In the genomic region with DNA sequence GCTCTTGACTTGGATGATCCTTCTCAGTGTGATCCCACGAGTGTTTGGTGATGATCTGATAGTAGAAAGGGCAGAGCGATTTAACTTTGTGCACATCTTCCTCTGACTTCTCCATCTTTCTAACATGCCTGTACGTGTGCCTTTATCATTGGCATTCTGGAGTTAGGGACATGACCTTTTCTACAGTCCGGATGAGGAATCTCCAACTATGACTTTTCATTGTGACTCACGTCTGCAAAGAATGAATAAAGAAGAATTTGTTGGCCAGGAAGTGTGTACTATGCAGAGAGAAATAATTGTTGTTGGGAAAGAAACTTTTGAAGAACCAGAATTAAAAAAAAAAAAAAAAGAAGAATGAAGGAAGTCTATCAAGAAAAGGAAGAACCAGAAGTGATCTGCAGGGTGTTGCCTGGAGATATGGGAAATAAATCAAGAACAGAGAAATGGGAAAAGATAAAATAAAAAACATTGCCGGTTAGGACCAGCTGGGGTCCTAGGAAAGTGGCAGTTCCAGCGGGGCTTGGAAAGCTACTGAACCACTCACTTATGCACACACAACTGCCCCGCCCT, we compare ENCODE assay signal across 9 cellular contexts. TPM values are rescaled to one million over a fixed set of nuclear protein-coding genes. Genes with fewer than 3 reads are reported as not detected.
DNase-seq lines count a peak whose midpoint lies in the region; ATAC-seq and TF ChIP-seq lines count a peak whose summit lies in the region.
"Had no signal": no experiment of that assay in that cellular context is flagged by ENCODE, and none has a peak within 500 bp of the region (broad histone marks: within the 10 kb centered on the region; RNA-seq: fewer than 3 reads in every experiment).

No MANE protein-coding gene starts in this region.

- CTCF ChIA-PET in OCI-LY7 (lab: Charles Lee; ENCODE audit: unreplicated experiment) = no interaction called here

- peak overlapping the region; percentile 19 for H3K27ac Mint-ChIP-seq in T-helper 17 cell

- H3K4me3 ChIP-seq in sigmoid colon (no peak overlapping the region), OCI-LY7 (ENCODE audit: low read depth, low read length, poor library complexity, severe bottlenecking) (no peak overlapping the region)

- H3K4me3 Mint-ChIP-seq in T-helper 17 cell = no peak overlapping the region

- no peak overlapping the region for H3K4me2 ChIP-seq in OCI-LY7 (ENCODE audit: low read length)

- H3K27me3 Mint-ChIP-seq in T-helper 17 cell = peaks cover 10% of the 10 kb centered on the region

- H3K4me1 ChIP-seq in sigmoid colon (peaks cover 0 to 84% (median 79%) of the 10 kb centered on the region in 4 donors), OCI-LY7 (ENCODE audit: insufficient read depth, low read length, poor library complexity, severe bottlenecking) (no peaks in the 10 kb centered on the region)

- 40 to 48% methylated on average over 8 of the region's 8 CpGs for WGBS in sigmoid colon, 2 donors

- H4K20me1 ChIP-seq in OCI-LY7 (ENCODE audit: insufficient read depth, low read length) = no peaks in the 10 kb centered on the region

- DNase-seq in Daoy (ENCODE audit: low read depth) (peak; percentile 72), T-helper 17 cell (no peak), foreskin melanocyte (peak; percentile 82), sigmoid colon (no peak), inferior parietal cortex (ENCODE audit: extremely low spot score) (no peak), OCI-LY7 (ENCODE audit: low spot score) (no peak)

- H3K27ac ChIP-seq in sigmoid colon (peak overlapping the region; percentile 51 to 84 (median 72)), OCI-LY7 (ENCODE audit: low read depth, low read length, poor library complexity, severe bottlenecking) (no peak overlapping the region)
- H3K27ac ChIP-seq: HL-60 had no signal

- H3K36me3 ChIP-seq in sigmoid colon (no peaks in the 10 kb centered on the region), OCI-LY7 (ENCODE audit: insufficient read depth, low read length) (no peaks in the 10 kb centered on the region)

- no peak for TF ChIP-seq EP300 in sigmoid colon (IDR thresholded peaks at IDR 0.05)

- H3K27me3 ChIP-seq in sigmoid colon = no peaks in the 10 kb centered on the region

- H3K9me3 ChIP-seq in T-helper 17 cell (ENCODE audit: control insufficient read depth, low read length, poor library complexity, severe bottlenecking) (no peaks in the 10 kb centered on the region), sigmoid colon (no peaks in the 10 kb centered on the region), OCI-LY7 (ENCODE audit: low read length) (no peaks in the 10 kb centered on the region)

- no peak overlapping the region for H2AFZ ChIP-seq in OCI-LY7 (ENCODE audit: low read length)

- no peaks in the 10 kb centered on the region for H3K9me2 ChIP-seq in OCI-LY7 (ENCODE audit: insufficient read depth, low read length)

- POLR2A ChIA-PET in OCI-LY7 (lab: Charles Lee) = interaction anchor here (0.5 kb wide), 1 partner anchor 9 kb away, joined by 5 read pairs; no protein-coding TSS in a partner anchor

- intact Hi-C loops in sigmoid colon (cut with DNase I) (no loop called here), OCI-LY7 (cut with micrococcal nuclease; ENCODE audit: unreplicated experiment) (no loop called here)

- peaks cover 6% of the 10 kb centered on the region for H3K4me1 Mint-ChIP-seq in T-helper 17 cell

- H3K79me2 ChIP-seq in OCI-LY7 (ENCODE audit: insufficient read depth, low read depth, low read length) = no peaks in the 10 kb centered on the region

- ATAC-seq in T-helper 17 cell (no peak), GM21786 (IDR thresholded peaks at IDR 0.05; ENCODE audit: unreplicated experiment) (no peak), HG03442 (IDR thresholded peaks at IDR 0.05; ENCODE audit: unreplicated experiment) (no peak)

- no peak for TF ChIP-seq CTCF in sigmoid colon (IDR thresholded peaks at IDR 0.05)
- TF ChIP-seq CTCF in OCI-LY7 (conservative IDR thresholded peaks at IDR 0.05; ENCODE audit: low read length) = no peak

- no TSS peak for BruUV-seq in OCI-LY7 (replicated peaks; lab: Mats Ljungman, UMichigan)

- TF ChIP-seq POLR2A in sigmoid colon (IDR thresholded peaks at IDR 0.05) = no peak

- H3K36me3 Mint-ChIP-seq in T-helper 17 cell (ENCODE audit: low read depth) = no peaks in the 10 kb centered on the region

RNA-seq across cellular contexts. Expression of gene PPFIBP1, which starts 25.3 kb away (rescaled TPM):
- total RNA-seq in Daoy (2014; rRNA removed; shearing (Covaris generic)) = 77.7 and 96.9 TPM in 2 replicates
- total RNA-seq in T-helper 17 cell (1 to 10 TPM; 2.1 to 4.1 TPM), sigmoid colon (100 to 1,000 TPM in 1 of 4 donors, 10 to 100 TPM in 3; 65.3 to 101 (median 75.9) TPM), OCI-LY7 (2022) (12.1 and 14.6 TPM in 2 replicates)
- 10 to 100 TPM in 2 of 3 donors, 1 to 10 TPM in 1; 5.5 to 18.6 (median 14.0) TPM for polyA plus RNA-seq in sigmoid colon
- total RNA-seq in OCI-LY7 (2014; rRNA removed; shearing (Covaris generic)) = 7.3 and 12.7 TPM in 2 replicates

Comparison
In these comparisons a context has a peak if more than half of its experiments do, and no peak if none do; other contexts are left out.
1. DNase-seq: peak in Daoy (single experiment) and foreskin melanocyte (single experiment); none in T-helper 17 cell (0 of 3), sigmoid colon (single experiment), inferior parietal cortex (single experiment) and OCI-LY7 (single experiment).